12 cellular contexts compared by ENCODE assay signal in the genomic region with DNA sequence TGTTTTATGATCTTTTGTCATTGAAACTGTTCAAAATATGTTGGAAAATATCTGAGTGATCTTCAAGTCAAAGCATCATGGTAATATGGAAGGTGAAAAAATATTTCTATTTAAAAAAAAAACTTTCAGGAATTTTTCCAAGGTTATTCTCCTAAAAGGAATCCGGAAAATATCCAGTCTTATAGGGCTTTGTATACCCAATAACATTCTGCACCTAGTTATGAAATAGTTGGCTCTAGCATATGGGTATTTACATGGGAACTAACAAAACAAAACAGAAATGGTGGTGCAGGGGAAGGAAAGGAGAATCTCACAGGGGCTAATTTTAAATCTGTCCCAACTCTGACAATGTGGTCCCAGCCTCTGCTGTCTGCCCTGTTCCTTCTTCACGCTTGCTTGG.
DNase-seq lines count a peak whose midpoint lies in the region; ATAC-seq and TF ChIP-seq lines count a peak whose summit lies in the region.
"Had no signal": no experiment of that assay in that cellular context is flagged by ENCODE, and none has a peak within 500 bp of the region (broad histone marks: within the 10 kb centered on the region; RNA-seq: fewer than 3 reads in every experiment).

No MANE protein-coding gene starts in this region.

- H3K27me3 ChIP-seq in IMR-90 (ENCODE audit: control insufficient read depth, insufficient read depth, low read length) = no peaks in the 10 kb centered on the region
- H3K27me3 ChIP-seq in mammary epithelial cell (ENCODE audit: insufficient read depth, low read length) = no peaks in the 10 kb centered on the region
- no peaks in the 10 kb centered on the region for H3K27me3 ChIP-seq in muscle layer of duodenum (ENCODE audit: low read depth, low read length)
- no peaks in the 10 kb centered on the region for H3K27me3 ChIP-seq in tibial artery
- H3K27me3 ChIP-seq: body of pancreas had no signal

- peak overlapping the region; percentile 62 for H2AK9ac ChIP-seq in IMR-90 (replicated peaks; ENCODE audit: low read depth, low read length, poor library complexity)

- dilution Hi-C loops in IMR-90 (cut with HindIII; ENCODE audit: low sequenced_read_pairs, unreplicated experiment) = no loop called here
- dilution Hi-C loops in mammary epithelial cell (cut with HindIII; ENCODE audit: low sequenced_read_pairs) = no loop called here

- no peak for TF ChIP-seq POLR2A in IMR-90 (IDR thresholded peaks at IDR 0.05; ENCODE audit: low read depth, low read length)

- H3K4me3 ChIP-seq in IMR-90 (ENCODE audit: insufficient read depth, low read depth, low read length) (no peak overlapping the region), mammary epithelial cell (replicated peaks in 1 of 3; ENCODE audit: insufficient read depth in 1 of 3, low read depth in 2 of 3, low read length in 3 of 3) (no peak overlapping the region), muscle layer of duodenum (ENCODE audit: low read depth in 1 of 2, low read length in 2 of 2) (no peak overlapping the region), tibial artery (no peak overlapping the region)
- H3K4me3 ChIP-seq: body of pancreas had no signal

- no peak for TF ChIP-seq RAD21 in IMR-90 (IDR thresholded peaks at IDR 0.05; ENCODE audit: low read length)

- H3K4me1 ChIP-seq in IMR-90 (ENCODE audit: control insufficient read depth, insufficient read depth, low read length) (peaks cover 38% of the 10 kb centered on the region), mammary epithelial cell (ENCODE audit: insufficient read depth, low read length) (peaks cover 33% of the 10 kb centered on the region), muscle layer of duodenum (ENCODE audit: control insufficient read depth in 1 of 2, insufficient read depth in 2 of 2, low read length in 2 of 2) (peaks cover 5% of the 10 kb centered on the region in 2 donors), tibial artery (peaks cover 9 to 59% (median 32%) of the 10 kb centered on the region in 4 donors)

- no peaks in the 10 kb centered on the region for H3K36me3 ChIP-seq in IMR-90 (ENCODE audit: control insufficient read depth, insufficient read depth, low read length)
- H3K36me3 ChIP-seq in mammary epithelial cell (ENCODE audit: insufficient read depth, low read length) = no peaks in the 10 kb centered on the region
- no peaks in the 10 kb centered on the region for H3K36me3 ChIP-seq in muscle layer of duodenum (ENCODE audit: control insufficient read depth in 1 of 2, insufficient read depth in 2 of 2, low read length in 2 of 2)
- H3K36me3 ChIP-seq in tibial artery = no peaks in the 10 kb centered on the region

- DNase-seq in IMR-90 (no peak), mammary epithelial cell (no peak), tibial artery (no peak), ecto neural progenitor cell (ENCODE audit: low spot score) (no peak), posterior vena cava (ENCODE audit: low spot score) (no peak)
- DNase-seq: activated T-cell treated with anti-CD3 and anti-CD28 coated beads, Interleukin-2, amount 50 U/mL, for 72 hours; naive thymus-derived CD8-positive, alpha-beta T cell; NCI-H1105; NCI-H526 had no signal

- H4K20me1 ChIP-seq in IMR-90 (ENCODE audit: insufficient read depth, low read length) (no peaks in the 10 kb centered on the region), mammary epithelial cell (ENCODE audit: insufficient read depth, low read length) (no peaks in the 10 kb centered on the region)

- ATAC-seq in IMR-90 (ENCODE audit: low read depth) = peak; percentile 3; the same call in 1 of the 2 replicates
- ATAC-seq in GM21423 (IDR thresholded peaks at IDR 0.05; ENCODE audit: unreplicated experiment) = no peak
- ATAC-seq: activated T-cell treated with anti-CD3 and anti-CD28 coated beads, Interleukin-2, amount 50 U/mL, for 72 hours; naive thymus-derived CD8-positive, alpha-beta T cell had no signal

- H3K4me2 ChIP-seq in IMR-90 (ENCODE audit: low read depth, low read length) (no peak overlapping the region), mammary epithelial cell (ENCODE audit: insufficient read depth, low read depth, low read length) (no peak overlapping the region)

- peaks cover 3% of the 10 kb centered on the region in 2 experiments; a peak in 1 of 4 replicates for H3K79me1 ChIP-seq in IMR-90 (ENCODE audit: low read depth in 1 of 2, low read length in 2 of 2)

- 0 out of 2 replicates have a peak overlapping the region, but pooled peaks have one; percentile 20 for H3K9ac ChIP-seq in IMR-90 (ENCODE audit: low read depth, low read length)
- H3K9ac ChIP-seq in mammary epithelial cell (ENCODE audit: insufficient read depth, low read length) = no peak overlapping the region

- H3K23ac ChIP-seq in IMR-90 (ENCODE audit: low read depth, low read length) = peak overlapping the region; percentile 81

- H3K4ac ChIP-seq in IMR-90 (ENCODE audit: low read depth, low read length) = peak overlapping the region; percentile 95

- H2BK15ac ChIP-seq in IMR-90 (ENCODE audit: low read depth, low read length) = peak overlapping the region; percentile 100

- H2BK120ac ChIP-seq in IMR-90 (ENCODE audit: low read depth, low read length) = peak overlapping the region; percentile 98

- peaks cover 20% of the 10 kb centered on the region for H3K9me1 ChIP-seq in IMR-90 (ENCODE audit: insufficient read depth, low read length)

- peak overlapping the region; percentile 97 for H2BK20ac ChIP-seq in IMR-90 (ENCODE audit: low read depth, low read length)

- in situ Hi-C loops in IMR-90 (cut with MboI; ENCODE audit: low sequenced_read_pairs) (no loop called here), mammary epithelial cell (cut with MboI; ENCODE audit: low sequenced_read_pairs in 2 of 2) (no loop called here)

- no peaks in the 10 kb centered on the region for H3K79me2 ChIP-seq in mammary epithelial cell (ENCODE audit: insufficient read depth, low read length)

- H3K56ac ChIP-seq in IMR-90 (ENCODE audit: extremely low read depth, insufficient read depth, low read length) = peak overlapping the region; percentile 58; the same call in 1 of the 2 replicates

- H3K27ac ChIP-seq in IMR-90 (ENCODE audit: insufficient read depth, low read length) (peak overlapping the region; percentile 86), mammary epithelial cell (ENCODE audit: insufficient read depth, low read depth, low read length) (no peak overlapping the region), muscle layer of duodenum (ENCODE audit: low read length) (peak overlapping the region; percentile 60), tibial artery (peak overlapping the region; percentile 81 to 82)

- WGBS in IMR-90 (ENCODE audit: extremely low coverage in 2 of 2, insufficient read length in 1 of 2), 2 experiments = 75% methylated on average over 1 of the region's 2 CpGs; no CpG with 5 or more reads in 1 of the 2 experiments
- 100% methylated on average over 2 of the region's 2 CpGs for WGBS in mammary epithelial cell (ENCODE audit: low coverage, missing lambda C conversion rate)

- H2AK5ac ChIP-seq in IMR-90 (ENCODE audit: low read depth, low read length) = peak overlapping the region; percentile 99

- peak overlapping the region; percentile 94 for H3K18ac ChIP-seq in IMR-90 (ENCODE audit: low read depth, low read length)

- POLR2A ChIA-PET in IMR-90 (lab: Charles Lee; ENCODE audit: unreplicated experiment) = no interaction called here

- H2AFZ ChIP-seq in IMR-90 (replicated peaks; ENCODE audit: low read length, poor library complexity) = peak overlapping the region; percentile 60
- H2AFZ ChIP-seq in mammary epithelial cell (ENCODE audit: low read depth, low read length) = peak overlapping the region; percentile 75

- H4K8ac ChIP-seq in IMR-90 (ENCODE audit: low read depth in 2 of 2, low read length in 2 of 2) = peak overlapping the region; percentile 69 to 96

- peak overlapping the region; percentile 100 for H4K91ac ChIP-seq in IMR-90 (ENCODE audit: insufficient read depth, low read depth, low read length)

- no peaks in the 10 kb centered on the region for H3K9me3 ChIP-seq in IMR-90 (ENCODE audit: control insufficient read depth, insufficient read depth, low read length)
- H3K9me3 ChIP-seq in mammary epithelial cell (replicated peaks; ENCODE audit: insufficient read depth, low read length) = no peaks in the 10 kb centered on the region
- no peaks in the 10 kb centered on the region for H3K9me3 ChIP-seq in muscle layer of duodenum (ENCODE audit: control insufficient read depth in 1 of 2, low read length in 2 of 2)
- no peaks in the 10 kb centered on the region for H3K9me3 ChIP-seq in tibial artery
- H3K9me3 ChIP-seq: body of pancreas had no signal

- TF ChIP-seq CTCF in IMR-90 (conservative IDR thresholded peaks at IDR 0.05; ENCODE audit: low read depth, low read length) (no peak), mammary epithelial cell (conservative IDR thresholded peaks at IDR 0.05 in 1 of 2, IDR thresholded peaks at IDR 0.05 in 1 of 2; ENCODE audit: extremely low read depth in 1 of 2, insufficient read depth in 1 of 2, low read depth in 1 of 2, low read length in 2 of 2) (no peak), tibial artery (IDR thresholded peaks at IDR 0.05) (no peak)

- CTCF ChIA-PET in IMR-90 (lab: Yijun Ruan, JAX) (no interaction called here), mammary epithelial cell (lab: Charles Lee; ENCODE audit: low non-redundant PET) (no interaction called here)

- no TSS peak for BruUV-seq in IMR-90 (replicated peaks; lab: Mats Ljungman, UMichigan)
- BruUV-seq in mammary epithelial cell (replicated peaks; lab: Mats Ljungman, UMichigan) = no TSS peak

- intact Hi-C loops in IMR-90 (cut with micrococcal nuclease) (loop anchor here (1.0 to 2.0 kb wide), 3 partner anchors 22 to 56 kb away; no protein-coding TSS in a partner anchor), mammary epithelial cell (cut with micrococcal nuclease) (no loop called here), tibial artery (cut with DNase I; ENCODE audit: low total_unique reads) (loop anchor here (5.0 kb wide), 1 partner anchor 55 kb away; no protein-coding TSS in a partner anchor), posterior vena cava (cut with DNase I) (no loop called here)

- peak overlapping the region; percentile 94 for H4K5ac ChIP-seq in IMR-90 (ENCODE audit: low read depth, low read length)

- H2BK5ac ChIP-seq in IMR-90 (ENCODE audit: low read depth, low read length, poor library complexity, severe bottlenecking) = peak overlapping the region; percentile 98

- peak overlapping the region; percentile 85 for H3K14ac ChIP-seq in IMR-90 (replicated peaks; ENCODE audit: low read depth, low read length)

TF ChIP-seq in IMR-90, 13 proteins besides CTCF, POLR2A, EP300 and RAD21 (continues in another document):
- TF ChIP-seq BHLHE40 (IDR thresholded peaks at IDR 0.05; ENCODE audit: low read depth, low read length) (no peak), RCOR1 (IDR thresholded peaks at IDR 0.05; ENCODE audit: insufficient replicate concordance, low read length) (no peak), CHD1 (IDR thresholded peaks at IDR 0.05; ENCODE audit: low read depth, low read length) (no peak), NFE2L2 (IDR thresholded peaks at IDR 0.05; ENCODE audit: low read depth, low read length) (no peak), MAZ (IDR thresholded peaks at IDR 0.05; ENCODE audit: borderline replicate concordance, low read depth, low read length) (no peak)

Comparison
In these comparisons a context has a peak if more than half of its experiments do, and no peak if none do; other contexts are left out.
1. intact Hi-C loops: an anchor here in IMR-90 (1.0 to 2.0 kb wide) and tibial artery (5.0 kb wide); none called in mammary epithelial cell and posterior vena cava.